Comparison of ENCODE assay signal across 4 cellular contexts in the genomic region with DNA sequence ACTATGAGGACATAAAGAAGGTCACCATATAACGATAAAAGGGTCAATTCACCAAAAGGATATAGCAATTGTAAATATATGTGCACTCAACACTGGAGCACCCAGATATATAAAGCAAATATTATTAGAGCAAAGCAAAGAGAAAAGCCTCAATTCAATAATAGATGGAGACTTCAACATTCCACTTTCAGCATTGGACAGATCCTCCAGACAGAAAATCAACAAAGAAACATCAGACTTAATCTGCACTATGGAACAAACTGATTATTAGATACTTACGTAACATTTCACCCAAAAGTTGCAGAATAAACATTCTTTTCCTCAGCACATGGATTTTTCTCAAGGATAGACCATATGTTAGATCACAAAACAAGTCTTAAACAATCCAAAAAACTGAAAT. TPM values are rescaled to one million over a fixed set of nuclear protein-coding genes. Genes with fewer than 3 reads are reported as not detected.
"Had no signal": no experiment of that assay in that cellular context is flagged by ENCODE, and none has a peak within 500 bp of the region (broad histone marks: within the 10 kb centered on the region; RNA-seq: fewer than 3 reads in every experiment).

No MANE protein-coding gene starts in this region.

RNA-seq across cellular contexts. Expression of a gene that starts 18.9 kb away (rescaled TPM):
- total RNA-seq: PC-3 had no signal

RNA-seq across cellular contexts. Expression of a gene that starts 20.7 kb away (rescaled TPM):
- total RNA-seq: M059J, Right ventricle myocardium superior had no signal

RNA-seq across cellular contexts. Expression of a gene that starts 50.7 kb away (rescaled TPM):
- total RNA-seq: M059J, PC-3, Right ventricle myocardium superior had no signal
- polyA plus RNA-seq: SK-N-SH had no signal
